Comparison of ENCODE assay signal across 11 cellular contexts in the genomic region with DNA sequence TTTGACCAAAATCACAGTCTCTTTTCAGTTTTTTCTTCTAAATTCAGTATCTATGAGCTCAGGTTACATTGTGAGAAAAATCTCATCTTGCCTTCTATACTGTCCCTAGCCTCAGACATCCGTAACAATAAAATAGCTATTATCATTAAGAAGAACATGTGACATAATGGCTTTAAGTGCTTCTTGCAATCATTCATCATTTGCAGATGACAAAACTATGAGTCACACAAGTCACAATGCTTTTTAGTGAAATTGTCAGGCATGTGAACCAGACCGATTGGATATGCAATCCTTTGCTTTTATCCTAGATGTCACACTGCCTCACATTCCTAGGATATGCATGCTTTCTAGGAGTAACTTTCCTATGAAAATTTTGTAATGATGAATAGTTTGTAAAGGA.
DNase-seq lines count a peak whose midpoint lies in the region; ATAC-seq, FAIRE-seq and TF ChIP-seq lines count a peak whose summit lies in the region.
"Had no signal": no experiment of that assay in that cellular context is flagged by ENCODE, and none has a peak within 500 bp of the region (broad histone marks: within the 10 kb centered on the region; RNA-seq: fewer than 3 reads in every experiment).

No MANE protein-coding gene starts in this region.

- no peaks in the 10 kb centered on the region for H3K4me1 Mint-ChIP-seq in activated CD4-positive, alpha-beta T cell treated with anti-CD3 and anti-CD28 coated beads for 36 hours

- no peak for TF ChIP-seq POLR2A in A549 (IDR thresholded peaks at IDR 0.05; ENCODE audit: low read length)

- CTCF ChIA-PET in A549 (lab: Yijun Ruan, JAX) = no interaction called here
- CTCF ChIA-PET in HEK293 (lab: Yijun Ruan, JAX) = interaction anchor here (0.6 kb wide), 1 partner anchor 109 kb away, joined by 3 read pairs; no protein-coding TSS in a partner anchor
- CTCF ChIA-PET in RWPE1 (lab: Yijun Ruan, JAX) = no interaction called here
- CTCF ChIA-PET in activated CD4-positive, alpha-beta T cell treated with anti-CD3 and anti-CD28 coated beads for 36 hours (lab: Charles Lee) = no interaction called here

- H3K27ac Mint-ChIP-seq in activated CD4-positive, alpha-beta T cell treated with anti-CD3 and anti-CD28 coated beads for 36 hours = no peak overlapping the region

- H3K4me3 Mint-ChIP-seq in activated CD4-positive, alpha-beta T cell treated with anti-CD3 and anti-CD28 coated beads for 36 hours = no peak overlapping the region

- H3K36me3 ChIP-seq in HEK293 (ENCODE audit: control insufficient read depth in 2 of 2, insufficient read depth in 1 of 2, low read length in 2 of 2) = no peaks in the 10 kb centered on the region
- H3K36me3 ChIP-seq in effector memory CD4-positive, alpha-beta T cell (ENCODE audit: control insufficient read depth, insufficient read depth, low read length) = no peaks in the 10 kb centered on the region
- H3K36me3 ChIP-seq: heart left ventricle had no signal

- H3K4me2 ChIP-seq in A549 = no peak overlapping the region

- intact Hi-C loops in activated CD4-positive, alpha-beta T cell treated with anti-CD3 and anti-CD28 coated beads for 36 hours (cut with DNase I, micrococcal nuclease) = no loop called here

- FAIRE-seq in A549 (lab: Jason Lieb, UNC) = no peak
- FAIRE-seq: H1 had no signal

- no peak overlapping the region for H3K4me3 ChIP-seq in A549
- H3K4me3 ChIP-seq in HEK293 (ENCODE audit: low read depth, low read length) = no peak overlapping the region
- H3K4me3 ChIP-seq in effector memory CD4-positive, alpha-beta T cell (ENCODE audit: insufficient read depth, low read depth, low read length, poor library complexity, severe bottlenecking) = no peak overlapping the region
- H3K4me3 ChIP-seq: heart left ventricle had no signal

- no peak overlapping the region for H3K27ac ChIP-seq in A549
- no peak overlapping the region for H3K27ac ChIP-seq in HEK293 (ENCODE audit: extremely low read depth, low read depth, low read length)
- H3K27ac ChIP-seq in RWPE1 = no peak overlapping the region
- H3K27ac ChIP-seq in foreskin keratinocyte = no peak overlapping the region
- H3K27ac ChIP-seq in effector memory CD4-positive, alpha-beta T cell (ENCODE audit: insufficient read depth, low read length, poor library complexity, severe bottlenecking) = no peak overlapping the region
- H3K27ac ChIP-seq: heart left ventricle had no signal

- POLR2A ChIA-PET in A549 (lab: Yijun Ruan, JAX) (no interaction called here), HEK293 (lab: Yijun Ruan, JAX) (no interaction called here), RWPE1 (lab: Yijun Ruan, JAX; ENCODE audit: low non-redundant PET) (no interaction called here)
- POLR2A ChIA-PET in activated CD4-positive, alpha-beta T cell treated with anti-CD3 and anti-CD28 coated beads for 36 hours (lab: Charles Lee) = no interaction called here

- WGBS in A549 (ENCODE audit: missing lambda C conversion rate) = 27% methylated on average over 2 of the region's 2 CpGs

- no peaks in the 10 kb centered on the region for H3K36me3 Mint-ChIP-seq in activated CD4-positive, alpha-beta T cell treated with anti-CD3 and anti-CD28 coated beads for 36 hours (ENCODE audit: low read depth)

- H3K27me3 ChIP-seq in foreskin keratinocyte = no peaks in the 10 kb centered on the region
- no peaks in the 10 kb centered on the region for H3K27me3 ChIP-seq in effector memory CD4-positive, alpha-beta T cell (replicated peaks; ENCODE audit: control insufficient read depth, insufficient read depth, low read length, poor library complexity, severe bottlenecking)
- H3K27me3 ChIP-seq: heart left ventricle had no signal

- no peak for DNase-seq in A549 (ENCODE audit: low read depth in 1 of 2, low spot score in 1 of 2)
- DNase-seq in RWPE1 (ENCODE audit: low spot score) = peak; percentile 3
- peak; percentile 43 to 66 for DNase-seq in foreskin keratinocyte
- no peak for DNase-seq in NCI-H526 treated with DMSO at 0.1 percent for 48 hours (lab: John Stamatoyannopoulos, UW)
- no peak for DNase-seq in activated CD4-positive, alpha-beta T cell treated with anti-CD3 and anti-CD28 coated beads for 36 hours
- DNase-seq in SIG-M5 treated with dmso at 0.1 percent for 504 hours (lab: John Stamatoyannopoulos, UW; ENCODE audit: unreplicated experiment) = no peak
- DNase-seq in effector memory CD4-positive, alpha-beta T cell = no peak
- DNase-seq: activated T-cell treated with anti-CD3 and anti-CD28 coated beads for 4 hours, heart left ventricle had no signal

- TF ChIP-seq RAD21 in A549 (conservative IDR thresholded peaks at IDR 0.05 in 1 of 2, IDR thresholded peaks at IDR 0.05 in 1 of 2) = no peak

- H3K9me3 ChIP-seq in A549 (no peaks in the 10 kb centered on the region), HEK293 (ENCODE audit: control insufficient read depth, insufficient read depth, low read depth, low read length) (no peaks in the 10 kb centered on the region)
- no peaks in the 10 kb centered on the region for H3K9me3 ChIP-seq in effector memory CD4-positive, alpha-beta T cell (ENCODE audit: control insufficient read depth, low read length)
- H3K9me3 ChIP-seq: heart left ventricle had no signal

- H3K9me3 Mint-ChIP-seq in activated CD4-positive, alpha-beta T cell treated with anti-CD3 and anti-CD28 coated beads for 36 hours (ENCODE audit: low read depth) = no peaks in the 10 kb centered on the region

- H3K27me3 Mint-ChIP-seq in activated CD4-positive, alpha-beta T cell treated with anti-CD3 and anti-CD28 coated beads for 36 hours = no peaks in the 10 kb centered on the region

- no peaks in the 10 kb centered on the region for H3K4me1 ChIP-seq in A549
- H3K4me1 ChIP-seq in HEK293 (ENCODE audit: control insufficient read depth, insufficient read depth, low read length) = peaks cover 3% of the 10 kb centered on the region; the same call in 1 of the 2 replicates
- no peaks in the 10 kb centered on the region for H3K4me1 ChIP-seq in foreskin keratinocyte
- no peaks in the 10 kb centered on the region for H3K4me1 ChIP-seq in effector memory CD4-positive, alpha-beta T cell (ENCODE audit: control insufficient read depth, insufficient read depth, low read length, poor library complexity, severe bottlenecking)
- H3K4me1 ChIP-seq: heart left ventricle had no signal

- TF ChIP-seq CTCF in A549 (IDR thresholded peaks at IDR 0.05) (no peak), HEK293 (tag by site-specific recombination; IDR thresholded peaks at IDR 0.05) (no peak), RWPE1 (conservative IDR thresholded peaks at IDR 0.05; ENCODE audit: low read depth) (no peak), foreskin keratinocyte (conservative IDR thresholded peaks at IDR 0.05) (no peak)

- no peak for TF ChIP-seq EP300 in A549 (IDR thresholded peaks at IDR 0.05)

- ATAC-seq in A549 (no peak), foreskin keratinocyte (peak; percentile 44)
- ATAC-seq in activated CD4-positive, alpha-beta T cell treated with anti-CD3 and anti-CD28 coated beads for 36 hours = no peak
- ATAC-seq: heart left ventricle had no signal

TF ChIP-seq in A549, 52 proteins besides CTCF, POLR2A, EP300 and RAD21:
- TF ChIP-seq FOSL2 (IDR thresholded peaks at IDR 0.05) (no peak), FOSL2 (CRISPR knock-in tag; IDR thresholded peaks at IDR 0.05) (peak; percentile 24), ZSCAN20 (CRISPR knock-in tag; IDR thresholded peaks at IDR 0.05) (no peak)

TF ChIP-seq in HEK293, 187 proteins besides CTCF, POLR2A, EP300 and RAD21 (continues in another document):
- TF ChIP-seq HOXD13 (CRISPR knock-in tag; IDR thresholded peaks at IDR 0.05; ENCODE audit: borderline replicate concordance) (no peak), ZNF558 (tag by site-specific recombination; IDR thresholded peaks at IDR 0.05) (0 out of 2 replicates have a peak, but pooled peaks have one; percentile 23)
- TF ChIP-seq, protein P1, sequence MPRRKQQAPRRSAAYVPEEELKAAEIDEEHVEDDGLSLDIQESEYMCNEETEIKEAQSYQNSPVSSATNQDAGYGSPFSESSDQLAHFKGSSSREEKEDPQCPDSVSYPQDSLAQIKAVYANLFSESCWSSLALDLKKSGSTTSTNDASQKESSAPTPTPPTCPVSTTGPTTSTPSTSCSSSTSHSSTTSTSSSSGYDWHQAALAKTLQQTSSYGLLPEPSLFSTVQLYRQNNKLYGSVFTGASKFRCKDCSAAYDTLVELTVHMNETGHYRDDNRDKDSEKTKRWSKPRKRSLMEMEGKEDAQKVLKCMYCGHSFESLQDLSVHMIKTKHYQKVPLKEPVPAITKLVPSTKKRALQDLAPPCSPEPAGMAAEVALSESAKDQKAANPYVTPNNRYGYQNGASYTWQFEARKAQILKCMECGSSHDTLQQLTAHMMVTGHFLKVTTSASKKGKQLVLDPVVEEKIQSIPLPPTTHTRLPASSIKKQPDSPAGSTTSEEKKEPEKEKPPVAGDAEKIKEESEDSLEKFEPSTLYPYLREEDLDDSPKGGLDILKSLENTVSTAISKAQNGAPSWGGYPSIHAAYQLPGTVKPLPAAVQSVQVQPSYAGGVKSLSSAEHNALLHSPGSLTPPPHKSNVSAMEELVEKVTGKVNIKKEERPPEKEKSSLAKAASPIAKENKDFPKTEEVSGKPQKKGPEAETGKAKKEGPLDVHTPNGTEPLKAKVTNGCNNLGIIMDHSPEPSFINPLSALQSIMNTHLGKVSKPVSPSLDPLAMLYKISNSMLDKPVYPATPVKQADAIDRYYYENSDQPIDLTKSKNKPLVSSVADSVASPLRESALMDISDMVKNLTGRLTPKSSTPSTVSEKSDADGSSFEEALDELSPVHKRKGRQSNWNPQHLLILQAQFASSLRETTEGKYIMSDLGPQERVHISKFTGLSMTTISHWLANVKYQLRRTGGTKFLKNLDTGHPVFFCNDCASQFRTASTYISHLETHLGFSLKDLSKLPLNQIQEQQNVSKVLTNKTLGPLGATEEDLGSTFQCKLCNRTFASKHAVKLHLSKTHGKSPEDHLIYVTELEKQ (tag by site-specific recombination; IDR thresholded peaks at IDR 0.05; ENCODE audit: borderline replicate concordance) = peak; percentile 59; the same call in 1 of the 2 replicates
- TF ChIP-seq, protein P2, sequence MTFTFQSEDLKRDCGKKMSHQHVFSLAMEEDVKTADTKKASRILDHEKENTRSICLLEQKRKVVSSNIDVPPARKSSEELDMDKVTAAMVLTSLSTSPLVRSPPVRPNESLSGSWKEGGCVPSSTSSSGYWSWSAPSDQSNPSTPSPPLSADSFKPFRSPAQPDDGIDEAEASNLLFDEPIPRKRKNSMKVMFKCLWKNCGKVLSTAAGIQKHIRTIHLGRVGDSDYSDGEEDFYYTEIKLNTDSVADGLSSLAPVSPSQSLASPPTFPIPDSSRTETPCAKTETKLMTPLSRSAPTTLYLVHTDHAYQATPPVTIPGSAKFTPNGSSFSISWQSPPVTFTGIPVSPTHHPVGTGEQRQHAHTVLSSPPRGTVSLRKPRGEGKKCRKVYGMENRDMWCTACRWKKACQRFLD (tag by site-specific recombination; IDR thresholded peaks at IDR 0.05) = no peak

Comparison
In these comparisons a context has a peak if more than half of its experiments do, and no peak if none do; other contexts are left out.
1. DNase-seq: peak in RWPE1 (single experiment) and foreskin keratinocyte (2 of 2); none in A549 (0 of 2), NCI-H526 treated with DMSO at 0.1 percent for 48 hours (single experiment), activated CD4-positive, alpha-beta T cell treated with anti-CD3 and anti-CD28 coated beads for 36 hours (single experiment), SIG-M5 treated with dmso at 0.1 percent for 504 hours (single experiment) and effector memory CD4-positive, alpha-beta T cell (0 of 3).